ENCODE assay signal across 1 cellular context in the genomic region with DNA sequence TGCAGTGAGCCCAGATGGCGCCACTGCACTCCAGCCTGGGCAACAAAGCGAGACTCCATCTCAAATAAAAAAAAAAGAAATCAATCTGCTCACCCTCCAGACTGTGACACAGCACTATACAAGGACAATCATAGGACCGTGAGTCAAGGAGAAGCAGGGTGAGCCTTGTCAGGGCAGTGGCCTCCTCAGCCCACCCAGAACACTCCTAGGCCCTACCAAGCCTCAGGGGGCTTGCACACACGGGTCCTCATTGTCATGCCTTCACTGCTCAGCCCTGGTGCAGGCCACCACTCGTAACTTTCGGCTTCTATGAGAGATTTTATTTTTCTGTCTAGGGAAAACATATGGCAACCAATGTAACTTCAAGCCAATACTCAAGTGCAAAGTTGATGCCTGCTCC.
TF ChIP-seq lines count a peak whose summit lies in the region.

No MANE protein-coding gene starts in this region.

TF ChIP-seq in GM12878, 131 proteins besides CTCF, POLR2A, EP300 and RAD21:
- TF ChIP-seq NRF1 (conservative IDR thresholded peaks at IDR 0.05; ENCODE audit: low read depth, low read length), result no peak
- no peak for TF ChIP-seq RAD51 (IDR thresholded peaks at IDR 0.05)
- no peak for TF ChIP-seq IKZF1 (conservative IDR thresholded peaks at IDR 0.05)
- no peak for TF ChIP-seq NR2F1 (conservative IDR thresholded peaks at IDR 0.05)
- TF ChIP-seq ZNF384 (IDR thresholded peaks at IDR 0.05; ENCODE audit: borderline replicate concordance, low read depth, low read length), result no peak
- TF ChIP-seq NFYA (IDR thresholded peaks at IDR 0.05; ENCODE audit: borderline replicate concordance, low read depth, low read length), result no peak
- no peak for TF ChIP-seq JUNB (IDR thresholded peaks at IDR 0.05)
- TF ChIP-seq SREBF2 (IDR thresholded peaks at IDR 0.05; ENCODE audit: low read length), result no peak
- no peak for TF ChIP-seq CBFB (IDR thresholded peaks at IDR 0.05; ENCODE audit: low read depth)
- TF ChIP-seq, protein P1, sequence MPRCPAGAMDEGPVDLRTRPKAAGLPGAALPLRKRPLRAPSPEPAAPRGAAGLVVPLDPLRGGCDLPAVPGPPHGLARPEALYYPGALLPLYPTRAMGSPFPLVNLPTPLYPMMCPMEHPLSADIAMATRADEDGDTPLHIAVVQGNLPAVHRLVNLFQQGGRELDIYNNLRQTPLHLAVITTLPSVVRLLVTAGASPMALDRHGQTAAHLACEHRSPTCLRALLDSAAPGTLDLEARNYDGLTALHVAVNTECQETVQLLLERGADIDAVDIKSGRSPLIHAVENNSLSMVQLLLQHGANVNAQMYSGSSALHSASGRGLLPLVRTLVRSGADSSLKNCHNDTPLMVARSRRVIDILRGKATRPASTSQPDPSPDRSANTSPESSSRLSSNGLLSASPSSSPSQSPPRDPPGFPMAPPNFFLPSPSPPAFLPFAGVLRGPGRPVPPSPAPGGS (IDR thresholded peaks at IDR 0.05; ENCODE audit: borderline replicate concordance, insufficient read depth, low read depth, low read length, poor library complexity, severe bottlenecking), result no peak
- no peak for TF ChIP-seq DPF2 (IDR thresholded peaks at IDR 0.05)
